Comparison of ENCODE assay signal across 1 cellular context in the genomic region with DNA sequence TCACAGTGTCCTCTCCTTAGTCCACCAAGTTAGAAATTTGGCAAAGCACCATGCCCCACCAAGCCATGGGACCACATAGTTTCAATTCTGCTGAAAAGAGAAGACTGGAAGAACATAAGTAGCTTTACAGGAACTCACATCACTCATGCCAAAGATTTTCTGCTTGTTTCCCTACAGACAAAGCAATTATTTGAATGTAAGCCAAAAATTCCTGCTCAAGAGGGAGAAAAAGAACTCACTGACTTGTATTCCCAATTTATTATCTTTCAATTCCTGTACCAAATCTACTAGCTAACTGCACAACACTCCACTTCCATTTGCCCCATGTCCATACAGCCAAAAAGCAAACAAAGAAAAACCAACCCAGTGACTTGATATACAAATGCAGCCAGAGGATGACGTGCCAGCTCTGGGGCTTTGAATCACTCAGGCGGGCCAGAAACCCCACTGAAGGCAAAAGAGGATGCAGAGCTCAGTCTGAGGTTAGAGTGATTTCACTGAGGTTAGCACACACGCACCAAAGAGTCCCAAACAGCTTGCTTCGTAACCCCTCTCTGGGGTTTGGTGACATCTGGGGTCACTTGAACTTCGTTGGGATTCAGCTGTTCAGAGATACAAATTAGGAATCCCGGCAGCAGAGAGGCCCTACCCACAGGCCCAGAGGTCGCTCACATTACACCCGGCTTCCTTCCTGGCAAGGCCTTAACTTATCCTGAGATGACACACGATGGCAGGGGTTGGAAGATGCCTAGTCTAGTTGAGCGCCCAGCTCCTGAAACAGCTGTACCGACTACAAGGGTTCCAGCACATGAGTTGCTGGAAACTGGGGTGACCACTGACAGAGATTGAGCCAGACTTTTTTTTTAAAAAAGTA.
TF ChIP-seq lines count a peak whose summit lies in the region.

No MANE protein-coding gene starts in this region.

TF ChIP-seq in GM12878, 131 proteins besides CTCF, POLR2A, EP300 and RAD21 (continued from another document):
- TF ChIP-seq, protein P1, sequence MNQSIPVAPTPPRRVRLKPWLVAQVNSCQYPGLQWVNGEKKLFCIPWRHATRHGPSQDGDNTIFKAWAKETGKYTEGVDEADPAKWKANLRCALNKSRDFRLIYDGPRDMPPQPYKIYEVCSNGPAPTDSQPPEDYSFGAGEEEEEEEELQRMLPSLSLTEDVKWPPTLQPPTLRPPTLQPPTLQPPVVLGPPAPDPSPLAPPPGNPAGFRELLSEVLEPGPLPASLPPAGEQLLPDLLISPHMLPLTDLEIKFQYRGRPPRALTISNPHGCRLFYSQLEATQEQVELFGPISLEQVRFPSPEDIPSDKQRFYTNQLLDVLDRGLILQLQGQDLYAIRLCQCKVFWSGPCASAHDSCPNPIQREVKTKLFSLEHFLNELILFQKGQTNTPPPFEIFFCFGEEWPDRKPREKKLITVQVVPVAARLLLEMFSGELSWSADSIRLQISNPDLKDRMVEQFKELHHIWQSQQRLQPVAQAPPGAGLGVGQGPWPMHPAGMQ (IDR thresholded peaks at IDR 0.05; ENCODE audit: borderline replicate concordance), result peak; percentile 48; the same call in 1 of the 2 replicates
- peak; percentile 82 for TF ChIP-seq MXI1 (IDR thresholded peaks at IDR 0.05; ENCODE audit: low read depth, low read length)
- no peak for TF ChIP-seq SUZ12 (IDR thresholded peaks at IDR 0.05; ENCODE audit: unreplicated experiment)
- TF ChIP-seq, protein P2, sequence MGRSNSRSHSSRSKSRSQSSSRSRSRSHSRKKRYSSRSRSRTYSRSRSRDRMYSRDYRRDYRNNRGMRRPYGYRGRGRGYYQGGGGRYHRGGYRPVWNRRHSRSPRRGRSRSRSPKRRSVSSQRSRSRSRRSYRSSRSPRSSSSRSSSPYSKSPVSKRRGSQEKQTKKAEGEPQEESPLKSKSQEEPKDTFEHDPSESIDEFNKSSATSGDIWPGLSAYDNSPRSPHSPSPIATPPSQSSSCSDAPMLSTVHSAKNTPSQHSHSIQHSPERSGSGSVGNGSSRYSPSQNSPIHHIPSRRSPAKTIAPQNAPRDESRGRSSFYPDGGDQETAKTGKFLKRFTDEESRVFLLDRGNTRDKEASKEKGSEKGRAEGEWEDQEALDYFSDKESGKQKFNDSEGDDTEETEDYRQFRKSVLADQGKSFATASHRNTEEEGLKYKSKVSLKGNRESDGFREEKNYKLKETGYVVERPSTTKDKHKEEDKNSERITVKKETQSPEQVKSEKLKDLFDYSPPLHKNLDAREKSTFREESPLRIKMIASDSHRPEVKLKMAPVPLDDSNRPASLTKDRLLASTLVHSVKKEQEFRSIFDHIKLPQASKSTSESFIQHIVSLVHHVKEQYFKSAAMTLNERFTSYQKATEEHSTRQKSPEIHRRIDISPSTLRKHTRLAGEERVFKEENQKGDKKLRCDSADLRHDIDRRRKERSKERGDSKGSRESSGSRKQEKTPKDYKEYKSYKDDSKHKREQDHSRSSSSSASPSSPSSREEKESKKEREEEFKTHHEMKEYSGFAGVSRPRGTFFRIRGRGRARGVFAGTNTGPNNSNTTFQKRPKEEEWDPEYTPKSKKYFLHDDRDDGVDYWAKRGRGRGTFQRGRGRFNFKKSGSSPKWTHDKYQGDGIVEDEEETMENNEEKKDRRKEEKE (IDR thresholded peaks at IDR 0.05), result 0 out of 2 replicates have a peak, but pooled peaks have one; percentile 2
- TF ChIP-seq CBX3 (IDR thresholded peaks at IDR 0.05; ENCODE audit: borderline replicate concordance, low read depth), result no peak
- TF ChIP-seq RB1 (IDR thresholded peaks at IDR 0.05; ENCODE audit: borderline replicate concordance), result no peak
- no peak for TF ChIP-seq ZNF274 (IDR thresholded peaks at IDR 0.05; ENCODE audit: insufficient read depth, insufficient read length)
- no peak; the same call in 1 of the 2 replicates for TF ChIP-seq BACH1 (IDR thresholded peaks at IDR 0.05; ENCODE audit: borderline replicate concordance)
- peak; percentile 97 for TF ChIP-seq EED (IDR thresholded peaks at IDR 0.05; ENCODE audit: low read depth)
- TF ChIP-seq MYB (IDR thresholded peaks at IDR 0.05; ENCODE audit: borderline replicate concordance, low read depth, low read length), result peak; percentile 58; the same call in 1 of the 2 replicates
- peak; percentile 93 for TF ChIP-seq KLF5 (IDR thresholded peaks at IDR 0.05; ENCODE audit: partially characterized antibody)
- no peak for TF ChIP-seq STAT3 (IDR thresholded peaks at IDR 0.05; ENCODE audit: low read depth, low read length)
- TF ChIP-seq CREB1 (IDR thresholded peaks at IDR 0.05; ENCODE audit: low read depth), result no peak
- no peak for TF ChIP-seq PML (IDR thresholded peaks at IDR 0.05; ENCODE audit: low read length)
- TF ChIP-seq, protein P3, sequence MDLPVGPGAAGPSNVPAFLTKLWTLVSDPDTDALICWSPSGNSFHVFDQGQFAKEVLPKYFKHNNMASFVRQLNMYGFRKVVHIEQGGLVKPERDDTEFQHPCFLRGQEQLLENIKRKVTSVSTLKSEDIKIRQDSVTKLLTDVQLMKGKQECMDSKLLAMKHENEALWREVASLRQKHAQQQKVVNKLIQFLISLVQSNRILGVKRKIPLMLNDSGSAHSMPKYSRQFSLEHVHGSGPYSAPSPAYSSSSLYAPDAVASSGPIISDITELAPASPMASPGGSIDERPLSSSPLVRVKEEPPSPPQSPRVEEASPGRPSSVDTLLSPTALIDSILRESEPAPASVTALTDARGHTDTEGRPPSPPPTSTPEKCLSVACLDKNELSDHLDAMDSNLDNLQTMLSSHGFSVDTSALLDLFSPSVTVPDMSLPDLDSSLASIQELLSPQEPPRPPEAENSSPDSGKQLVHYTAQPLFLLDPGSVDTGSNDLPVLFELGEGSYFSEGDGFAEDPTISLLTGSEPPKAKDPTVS (IDR thresholded peaks at IDR 0.05; ENCODE audit: low read depth, low read length), result no peak
- TF ChIP-seq, protein P4, sequence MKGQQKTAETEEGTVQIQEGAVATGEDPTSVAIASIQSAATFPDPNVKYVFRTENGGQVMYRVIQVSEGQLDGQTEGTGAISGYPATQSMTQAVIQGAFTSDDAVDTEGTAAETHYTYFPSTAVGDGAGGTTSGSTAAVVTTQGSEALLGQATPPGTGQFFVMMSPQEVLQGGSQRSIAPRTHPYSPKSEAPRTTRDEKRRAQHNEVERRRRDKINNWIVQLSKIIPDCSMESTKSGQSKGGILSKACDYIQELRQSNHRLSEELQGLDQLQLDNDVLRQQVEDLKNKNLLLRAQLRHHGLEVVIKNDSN (IDR thresholded peaks at IDR 0.05; ENCODE audit: borderline replicate concordance, extremely low read length, insufficient read depth, low read depth, low read length), result no peak
- TF ChIP-seq, protein P5, sequence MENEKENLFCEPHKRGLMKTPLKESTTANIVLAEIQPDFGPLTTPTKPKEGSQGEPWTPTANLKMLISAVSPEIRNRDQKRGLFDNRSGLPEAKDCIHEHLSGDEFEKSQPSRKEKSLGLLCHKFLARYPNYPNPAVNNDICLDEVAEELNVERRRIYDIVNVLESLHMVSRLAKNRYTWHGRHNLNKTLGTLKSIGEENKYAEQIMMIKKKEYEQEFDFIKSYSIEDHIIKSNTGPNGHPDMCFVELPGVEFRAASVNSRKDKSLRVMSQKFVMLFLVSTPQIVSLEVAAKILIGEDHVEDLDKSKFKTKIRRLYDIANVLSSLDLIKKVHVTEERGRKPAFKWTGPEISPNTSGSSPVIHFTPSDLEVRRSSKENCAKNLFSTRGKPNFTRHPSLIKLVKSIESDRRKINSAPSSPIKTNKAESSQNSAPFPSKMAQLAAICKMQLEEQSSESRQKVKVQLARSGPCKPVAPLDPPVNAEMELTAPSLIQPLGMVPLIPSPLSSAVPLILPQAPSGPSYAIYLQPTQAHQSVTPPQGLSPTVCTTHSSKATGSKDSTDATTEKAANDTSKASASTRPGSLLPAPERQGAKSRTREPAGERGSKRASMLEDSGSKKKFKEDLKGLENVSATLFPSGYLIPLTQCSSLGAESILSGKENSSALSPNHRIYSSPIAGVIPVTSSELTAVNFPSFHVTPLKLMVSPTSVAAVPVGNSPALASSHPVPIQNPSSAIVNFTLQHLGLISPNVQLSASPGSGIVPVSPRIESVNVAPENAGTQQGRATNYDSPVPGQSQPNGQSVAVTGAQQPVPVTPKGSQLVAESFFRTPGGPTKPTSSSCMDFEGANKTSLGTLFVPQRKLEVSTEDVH (IDR thresholded peaks at IDR 0.05; ENCODE audit: low read depth, partially characterized antibody), result peak; percentile 63
